Comparison of ENCODE assay signal across 17 cellular contexts in the genomic region with DNA sequence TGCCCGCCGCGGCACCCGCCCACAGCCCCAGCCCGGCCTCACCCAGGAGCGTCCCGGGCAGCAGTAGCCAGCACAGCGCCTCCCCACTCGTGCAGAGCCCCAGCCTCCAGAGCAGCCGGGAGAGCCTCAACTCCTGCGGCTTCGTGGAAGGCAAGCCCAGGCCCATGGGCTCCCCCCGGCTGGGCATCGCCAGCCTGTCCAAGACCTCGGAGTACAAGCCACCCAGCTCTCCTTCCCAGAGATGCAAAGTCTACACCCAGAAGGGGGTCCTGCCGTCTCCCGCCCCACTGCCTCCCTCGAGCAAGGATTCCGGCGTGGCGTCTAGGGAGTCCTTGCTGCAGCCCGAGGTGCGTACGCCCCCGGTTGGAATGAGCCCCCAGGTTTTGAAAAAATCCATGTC.
A peak's percentile ranks its signal among the peaks of the same experiment; 100 is the strongest.
DNase-seq lines count a peak whose midpoint lies in the region; ATAC-seq and TF ChIP-seq lines count a peak whose summit lies in the region.
"Had no signal": no experiment of that assay in that cellular context is flagged by ENCODE, and none has a peak within 500 bp of the region (broad histone marks: within the 10 kb centered on the region; RNA-seq: fewer than 3 reads in every experiment).

No MANE protein-coding gene starts in this region.

- CTCF ChIA-PET in activated CD4-positive, alpha-beta T cell treated with anti-CD3 and anti-CD28 coated beads for 36 hours (lab: Charles Lee), result no interaction called here

- H3K27ac Mint-ChIP-seq in activated CD4-positive, alpha-beta T cell treated with anti-CD3 and anti-CD28 coated beads for 36 hours, result no peak overlapping the region
- H3K27ac Mint-ChIP-seq: CD4-positive, alpha-beta T cell; GM23338; IgD-negative memory B cell had no signal

- POLR2A ChIA-PET in activated CD4-positive, alpha-beta T cell treated with anti-CD3 and anti-CD28 coated beads for 36 hours (lab: Charles Lee), result no interaction called here

- TF ChIP-seq POLR2A in GM18505 (IDR thresholded peaks at IDR 0.05; ENCODE audit: borderline replicate concordance, extremely low read depth, insufficient read depth, insufficient read length), result no peak

- no peaks in the 10 kb centered on the region for H3K36me3 Mint-ChIP-seq in activated CD4-positive, alpha-beta T cell treated with anti-CD3 and anti-CD28 coated beads for 36 hours (ENCODE audit: low read depth)

- no peaks in the 10 kb centered on the region for H3K4me1 Mint-ChIP-seq in activated CD4-positive, alpha-beta T cell treated with anti-CD3 and anti-CD28 coated beads for 36 hours

- intact Hi-C loops in cardiac septum (cut with DNase I), result no loop called here
- intact Hi-C loops in activated CD4-positive, alpha-beta T cell treated with anti-CD3 and anti-CD28 coated beads for 36 hours (cut with DNase I, micrococcal nuclease), result no loop called here

- no peak overlapping the region for H3K4me3 Mint-ChIP-seq in activated CD4-positive, alpha-beta T cell treated with anti-CD3 and anti-CD28 coated beads for 36 hours
- H3K4me3 Mint-ChIP-seq: CD4-positive, alpha-beta T cell; GM23338; IgD-negative memory B cell had no signal

- peaks cover 7% of the 10 kb centered on the region for H3K27me3 Mint-ChIP-seq in activated CD4-positive, alpha-beta T cell treated with anti-CD3 and anti-CD28 coated beads for 36 hours
- H3K27me3 Mint-ChIP-seq: CD4-positive, alpha-beta T cell had no signal

- ATAC-seq in GM18505 (IDR thresholded peaks at IDR 0.05; ENCODE audit: unreplicated experiment), result no peak
- no peak for ATAC-seq in activated CD4-positive, alpha-beta T cell treated with anti-CD3 and anti-CD28 coated beads for 36 hours
- ATAC-seq: A549, GM12878, GM23338 had no signal

- no peaks in the 10 kb centered on the region for H3K9me3 Mint-ChIP-seq in activated CD4-positive, alpha-beta T cell treated with anti-CD3 and anti-CD28 coated beads for 36 hours (ENCODE audit: low read depth)
- H3K9me3 Mint-ChIP-seq: CD4-positive, alpha-beta T cell; GM23338; IgD-negative memory B cell had no signal

- peak; percentile 51 for DNase-seq in activated effector memory CD4-positive, alpha-beta T cell treated with anti-CD3 and anti-CD28 coated beads, Interleukin-2, amount 50 U/mL, for 16 hours
- no peak for DNase-seq in activated effector memory CD4-positive, alpha-beta T cell treated with Interleukin-2 at 50 U/mL for 16 hours
- peak; percentile 47 for DNase-seq in islet precursor cell
- DNase-seq in mesenteric fat pad (ENCODE audit: low spot score), result peak; percentile 43
- no peak for DNase-seq in cardiac septum (ENCODE audit: low spot score)
- DNase-seq in activated CD4-positive, alpha-beta T cell treated with anti-CD3 and anti-CD28 coated beads for 36 hours, result no peak
- DNase-seq: AML-193; Calu3; CD4-positive, alpha-beta T cell; DMS79 treated with DMSO at 0.1 percent for 48 hours; GF-D8; HCEC 1CT had no signal

Comparison
In these comparisons a context has a peak if more than half of its experiments do, and no peak if none do; other contexts are left out.
1. DNase-seq: peak in activated effector memory CD4-positive, alpha-beta T cell treated with anti-CD3 and anti-CD28 coated beads, Interleukin-2, amount 50 U/mL, for 16 hours (single experiment), islet precursor cell (single experiment) and mesenteric fat pad (single experiment); none in activated effector memory CD4-positive, alpha-beta T cell treated with Interleukin-2 at 50 U/mL for 16 hours (single experiment), cardiac septum (single experiment) and activated CD4-positive, alpha-beta T cell treated with anti-CD3 and anti-CD28 coated beads for 36 hours (single experiment).